In genomic region chr1:8988618-8988967, GRCh38 we compare ENCODE assay signal across 17 cellular contexts. TPM values are rescaled to one million over a fixed set of nuclear protein-coding genes. Genes with fewer than 3 reads are reported as not detected.
DNase-seq lines count a peak whose midpoint lies in the region; ATAC-seq and TF ChIP-seq lines count a peak whose summit lies in the region.
"Had no signal": no experiment of that assay in that cellular context is flagged by ENCODE, and none has a peak within 500 bp of the region (broad histone marks: within the 10 kb centered on the region; RNA-seq: fewer than 3 reads in every experiment).

No MANE protein-coding gene starts in this region.

- no peaks in the 10 kb centered on the region for H3K27me3 ChIP-seq in BLaER1 treated with 17β-estradiol and CSF1 and Interleukin-3, amounts not matched to agents 10 nM and 100 nM
- H3K27me3 ChIP-seq in spleen (replicated peaks in 1 of 7) (no peaks in the 10 kb centered on the region), A673 (replicated peaks; ENCODE audit: insufficient read depth, low read depth, low read length, poor library complexity) (no peaks in the 10 kb centered on the region)

- no peaks in the 10 kb centered on the region for H3K36me3 ChIP-seq in BLaER1 treated with 17β-estradiol and CSF1 and Interleukin-3, amounts not matched to agents 10 nM and 100 nM
- H3K36me3 ChIP-seq in spleen (no peaks in the 10 kb centered on the region), A673 (ENCODE audit: insufficient read depth, low read length, poor library complexity, severe bottlenecking) (no peaks in the 10 kb centered on the region)

- ATAC-seq in activated CD8-positive, alpha-beta T cell treated with anti-CD3 and anti-CD28 coated beads, Interleukin-2, amount 10 ng/mL, durations not matched to agents 7 days and 5 days, result no peak
- ATAC-seq in activated CD8-positive, alpha-beta T cell treated with anti-CD3 and anti-CD28 coated beads for 36 hours, result no peak

- H3K4me3 ChIP-seq in BLaER1 treated with 17β-estradiol and CSF1 and Interleukin-3, amounts not matched to agents 10 nM and 100 nM, result no peak overlapping the region; a peak in 1 of 20 replicates
- H3K4me3 ChIP-seq in spleen, result peak overlapping the region in 1 of 8 donors; percentile 41
- no peak overlapping the region for H3K4me3 ChIP-seq in A673 (ENCODE audit: low read depth, low read length, poor library complexity, severe bottlenecking)

- no TSS peak for BruUV-seq in A673 (replicated peaks; lab: Mats Ljungman, UMichigan)

- H3K27ac ChIP-seq in BLaER1 treated with 17β-estradiol and CSF1 and Interleukin-3, amounts not matched to agents 10 nM and 100 nM, result peak overlapping the region in 6 of 11 experiments; percentile 47 to 70 (median 64); a peak in 12 of 22 replicates
- H3K27ac ChIP-seq in caudate nucleus (ENCODE audit: low read depth, low read length) (peak overlapping the region; percentile 97), spleen (peak overlapping the region in 3 of 8 donors; percentile 61 to 65 (median 63)), A673 (ENCODE audit: low read depth, low read length, poor library complexity, severe bottlenecking) (no peak overlapping the region)

- H4K20me1 ChIP-seq in BLaER1 treated with 17β-estradiol and CSF1 and Interleukin-3, amounts not matched to agents 10 nM and 100 nM, result no peaks in the 10 kb centered on the region

- H3K36me3 Mint-ChIP-seq in activated CD8-positive, alpha-beta T cell treated with anti-CD3 and anti-CD28 coated beads, Interleukin-2, amount 10 ng/mL, durations not matched to agents 7 days and 5 days (ENCODE audit: low read depth), result peaks cover 2% of the 10 kb centered on the region
- no peaks in the 10 kb centered on the region for H3K36me3 Mint-ChIP-seq in activated CD8-positive, alpha-beta T cell treated with anti-CD3 and anti-CD28 coated beads for 36 hours (ENCODE audit: low read depth)
- H3K36me3 Mint-ChIP-seq: CD14-positive monocyte had no signal

- CTCF ChIA-PET in activated CD8-positive, alpha-beta T cell treated with anti-CD3 and anti-CD28 coated beads, Interleukin-2, amount 10 ng/mL, durations not matched to agents 7 days and 5 days (lab: Charles Lee), result interaction anchor here (1.0 to 11.3 kb wide), 13 partner anchors 12 to 285 kb away, joined by 3 to 232 read pairs (median 4); no protein-coding TSS in a partner anchor
- CTCF ChIA-PET in activated CD8-positive, alpha-beta T cell treated with anti-CD3 and anti-CD28 coated beads for 36 hours (lab: Charles Lee), result interaction anchor here (1.3 to 12.3 kb wide), 13 partner anchors 10 to 130 kb away, joined by 3 to 142 read pairs (median 11); no protein-coding TSS in a partner anchor
- CTCF ChIA-PET in A673 (lab: Charles Lee), result interaction anchor here (1.4 to 2.6 kb wide), 3 partner anchors 16 to 70 kb away, joined by 3 to 10 read pairs (median 6); no protein-coding TSS in a partner anchor

- peaks cover 57% of the 10 kb centered on the region for H3K4me1 Mint-ChIP-seq in activated CD8-positive, alpha-beta T cell treated with anti-CD3 and anti-CD28 coated beads, Interleukin-2, amount 10 ng/mL, durations not matched to agents 7 days and 5 days (ENCODE audit: low read depth)
- peaks cover 38% of the 10 kb centered on the region for H3K4me1 Mint-ChIP-seq in activated CD8-positive, alpha-beta T cell treated with anti-CD3 and anti-CD28 coated beads for 36 hours (ENCODE audit: low read depth)

- POLR2A ChIA-PET in activated CD8-positive, alpha-beta T cell treated with anti-CD3 and anti-CD28 coated beads, Interleukin-2, amount 10 ng/mL, durations not matched to agents 7 days and 5 days (lab: Charles Lee), result interaction anchor here (1.2 to 2.8 kb wide), 6 partner anchors 16 to 110 kb away, joined by 4 to 20 read pairs (median 8); partner anchors contain the start of gene ENO1
- POLR2A ChIA-PET in activated CD8-positive, alpha-beta T cell treated with anti-CD3 and anti-CD28 coated beads for 36 hours (lab: Charles Lee), result interaction anchor here (1.0 to 1.9 kb wide), 8 partner anchors 61 to 128 kb away, joined by 3 to 10 read pairs (median 4); no protein-coding TSS in a partner anchor
- POLR2A ChIA-PET in A673 (lab: Charles Lee; ENCODE audit: low non-redundant PET), result no interaction called here

- TF ChIP-seq CTCF in activated CD8-positive, alpha-beta T cell treated with anti-CD3 and anti-CD28 coated beads for 36 hours (IDR thresholded peaks at IDR 0.05), result no peak
- TF ChIP-seq CTCF in spleen (IDR thresholded peaks at IDR 0.05 in 8 of 11, conservative IDR thresholded peaks at IDR 0.05 in 3 of 11) (no peak), A673 (conservative IDR thresholded peaks at IDR 0.05; ENCODE audit: low read depth, low read length) (no peak)

- DNase-seq in activated CD8-positive, alpha-beta T cell treated with anti-CD3 and anti-CD28 coated beads, Interleukin-2, amount 10 ng/mL, durations not matched to agents 7 days and 5 days, result no peak
- DNase-seq in activated CD8-positive, alpha-beta T cell treated with anti-CD3 and anti-CD28 coated beads for 36 hours, result no peak
- DNase-seq in caudate nucleus (lab: John Stamatoyannopoulos, UW) (no peak), spleen (peak; percentile 51), A673 (ENCODE audit: low spot score) (no peak), ecto neural progenitor cell (ENCODE audit: low spot score) (no peak)
- DNase-seq: 8988T, AML-193, GF-D8, NCI-H2081 treated with DMSO at 0.1 percent for 48 hours had no signal

- H3K9me3 ChIP-seq in BLaER1 treated with 17β-estradiol and CSF1 and Interleukin-3, amounts not matched to agents 10 nM and 100 nM (replicated peaks in 1 of 11), result peaks cover 10 to 18% (median 14%) of the 10 kb centered on the region in 11 experiments
- no peaks in the 10 kb centered on the region for H3K9me3 ChIP-seq in spleen
- H3K9me3 ChIP-seq in A673 (ENCODE audit: low read depth, low read length, poor library complexity, severe bottlenecking), result no peaks in the 10 kb centered on the region

- intact Hi-C loops in activated CD8-positive, alpha-beta T cell treated with anti-CD3 and anti-CD28 coated beads for 36 hours (cut with micrococcal nuclease), result loop anchor here (1.0 kb wide), 1 partner anchor 70 kb away; no protein-coding TSS in a partner anchor
- intact Hi-C loops in spleen (cut with DNase I; ENCODE audit: low total_unique reads), result no loop called here
- intact Hi-C loops in A673 (cut with micrococcal nuclease; ENCODE audit: unreplicated experiment), result loop anchor here (1.0 kb wide), 1 partner anchor 70 kb away; no protein-coding TSS in a partner anchor

- H3K9me3 Mint-ChIP-seq in activated CD8-positive, alpha-beta T cell treated with anti-CD3 and anti-CD28 coated beads, Interleukin-2, amount 10 ng/mL, durations not matched to agents 7 days and 5 days (ENCODE audit: insufficient read depth), result no peaks in the 10 kb centered on the region
- peaks cover 2% of the 10 kb centered on the region for H3K9me3 Mint-ChIP-seq in activated CD8-positive, alpha-beta T cell treated with anti-CD3 and anti-CD28 coated beads for 36 hours
- H3K9me3 Mint-ChIP-seq: IgD-negative memory B cell had no signal

- H3K4me2 ChIP-seq in BLaER1 treated with 17β-estradiol and CSF1 and Interleukin-3, amounts not matched to agents 10 nM and 100 nM, result peak overlapping the region; percentile 8 to 91 (median 80); a peak in 21 of 22 replicates

- H3K4me3 Mint-ChIP-seq in activated CD8-positive, alpha-beta T cell treated with anti-CD3 and anti-CD28 coated beads, Interleukin-2, amount 10 ng/mL, durations not matched to agents 7 days and 5 days, result no peak overlapping the region
- no peak overlapping the region for H3K4me3 Mint-ChIP-seq in activated CD8-positive, alpha-beta T cell treated with anti-CD3 and anti-CD28 coated beads for 36 hours

- peaks cover 24 to 57% (median 48%) of the 10 kb centered on the region in 10 experiments for H3K4me1 ChIP-seq in BLaER1 treated with 17β-estradiol and CSF1 and Interleukin-3, amounts not matched to agents 10 nM and 100 nM
- H3K4me1 ChIP-seq in spleen, result peaks cover 0 to 38% (median 30%) of the 10 kb centered on the region in 6 donors
- no peaks in the 10 kb centered on the region for H3K4me1 ChIP-seq in A673 (ENCODE audit: insufficient read depth, low read length, poor library complexity, severe bottlenecking)

- no peaks in the 10 kb centered on the region for H3K27me3 Mint-ChIP-seq in activated CD8-positive, alpha-beta T cell treated with anti-CD3 and anti-CD28 coated beads, Interleukin-2, amount 10 ng/mL, durations not matched to agents 7 days and 5 days (ENCODE audit: low read depth)
- H3K27me3 Mint-ChIP-seq in activated CD8-positive, alpha-beta T cell treated with anti-CD3 and anti-CD28 coated beads for 36 hours, result no peaks in the 10 kb centered on the region

- peak overlapping the region; percentile 34 for H3K27ac Mint-ChIP-seq in activated CD8-positive, alpha-beta T cell treated with anti-CD3 and anti-CD28 coated beads, Interleukin-2, amount 10 ng/mL, durations not matched to agents 7 days and 5 days
- H3K27ac Mint-ChIP-seq in activated CD8-positive, alpha-beta T cell treated with anti-CD3 and anti-CD28 coated beads for 36 hours, result no peak overlapping the region
- H3K27ac Mint-ChIP-seq: CD14-positive monocyte had no signal

- 71 to 81% (median 77%) methylated on average over 12 to 13 of the region's 13 CpGs for WGBS in spleen, 5 donors

- no peak for TF ChIP-seq POLR2A in spleen (IDR thresholded peaks at IDR 0.05)

- H3K9ac ChIP-seq in BLaER1 treated with 17β-estradiol and CSF1 and Interleukin-3, amounts not matched to agents 10 nM and 100 nM, result peak overlapping the region in 7 of 11 experiments; percentile 13 to 68 (median 51); a peak in 13 of 22 replicates

RNA-seq across cellular contexts. Expression of gene SLC2A7, which starts 37.6 kb away (rescaled TPM):
- under 1 TPM; 0.16 to 0.18 TPM for total RNA-seq in activated CD8-positive, alpha-beta T cell treated with anti-CD3 and anti-CD28 coated beads, Interleukin-2, amount 10 ng/mL, durations not matched to agents 7 days and 5 days
- under 1 TPM in 1 of 2 experiments, not detected in 1; 0.20 TPM for total RNA-seq in activated CD8-positive, alpha-beta T cell treated with anti-CD3 and anti-CD28 coated beads for 36 hours
- total RNA-seq in spleen (not detected), A673 (2021) (not detected in 2 replicates)
- not detected for polyA plus RNA-seq in spleen
- total RNA-seq: H4, M059J, OCI-LY7 had no signal
- polyA plus RNA-seq: AG04450, CD14-positive monocyte, IgD-negative memory B cell had no signal

RNA-seq across cellular contexts. Expression of gene CA6, which starts 42.9 kb away (rescaled TPM):
- 1 to 10 TPM; 6.3 to 6.4 TPM for total RNA-seq in activated CD8-positive, alpha-beta T cell treated with anti-CD3 and anti-CD28 coated beads, Interleukin-2, amount 10 ng/mL, durations not matched to agents 7 days and 5 days
- 1 to 10 TPM; 3.5 to 3.9 TPM for total RNA-seq in activated CD8-positive, alpha-beta T cell treated with anti-CD3 and anti-CD28 coated beads for 36 hours
- total RNA-seq in spleen (1 to 10 TPM in 1 of 7 donors, not detected in 6; 1.5 TPM), A673 (2021) (not detected in 2 replicates)
- polyA plus RNA-seq in spleen, result under 1 TPM; 0.11 to 0.16 (median 0.11) TPM
- total RNA-seq: H4, M059J, OCI-LY7 had no signal
- polyA plus RNA-seq: AG04450, CD14-positive monocyte, IgD-negative memory B cell had no signal
